Comparison of ENCODE assay signal across 20 cellular contexts in the genomic region with DNA sequence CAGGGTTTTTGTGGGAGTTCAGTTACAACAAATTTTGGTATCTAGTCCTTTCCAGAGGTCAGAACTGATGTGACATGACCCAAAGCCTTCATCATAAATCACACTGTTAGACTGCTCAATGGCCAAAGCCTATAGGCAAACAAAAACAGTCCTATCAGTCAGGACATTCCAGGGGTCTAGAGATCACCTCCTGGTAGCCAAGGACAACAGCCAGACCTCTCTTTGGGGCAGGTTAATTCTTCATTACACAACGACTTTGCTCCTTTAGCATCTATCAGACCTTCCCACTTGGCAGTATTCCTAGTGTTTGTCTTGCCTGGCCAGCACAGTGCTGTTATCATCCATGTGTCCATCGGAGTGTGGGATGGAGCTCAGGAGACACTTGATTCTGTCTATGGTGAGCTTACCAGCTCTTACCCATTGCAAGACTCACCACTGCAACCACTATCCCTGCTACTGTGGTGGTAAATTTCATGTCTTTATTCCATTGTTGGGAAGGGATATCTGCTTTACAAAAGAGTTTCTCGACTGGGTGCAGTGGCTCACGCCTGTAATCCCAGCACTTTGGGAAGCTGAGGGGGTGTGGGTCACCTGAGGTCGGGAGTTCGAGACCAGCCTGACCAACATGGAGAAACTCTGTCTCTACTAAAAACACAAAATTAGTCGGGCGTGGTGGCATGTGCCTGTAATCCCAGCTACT.
"Had no signal": no experiment of that assay in that cellular context is flagged by ENCODE, and none has a peak within 500 bp of the region (broad histone marks: within the 10 kb centered on the region; RNA-seq: fewer than 3 reads in every experiment).

No MANE protein-coding gene starts in this region.

- FAIRE-seq: keratinocyte had no signal

- ATAC-seq: activated CD4-positive, alpha-beta T cell treated with anti-CD3 and anti-CD28 coated beads for 36 hours; activated naive CD4-positive, alpha-beta T cell treated with anti-CD3 and anti-CD28 coated beads, Interleukin-2, amount 50 U/mL, for 72 hours; activated T-helper 17 cell treated with anti-CD3 and anti-CD28 coated beads, Interleukin-2, amount 50 U/mL, for 72 hours; gastroesophageal sphincter; left colon; naive thymus-derived CD4-positive, alpha-beta T cell; upper lobe of right lung had no signal

- H3K27ac Mint-ChIP-seq: activated B cell treated with CpG ODN at 0.5 μM for 24 hours; activated CD4-positive, alpha-beta T cell treated with anti-CD3 and anti-CD28 coated beads for 36 hours; activated naive CD4-positive, alpha-beta T cell treated with anti-CD3 and anti-CD28 coated beads, Interleukin-2, amount 50 U/mL, for 72 hours; activated T-helper 17 cell treated with anti-CD3 and anti-CD28 coated beads, Interleukin-2, amount 50 U/mL, for 72 hours had no signal

- H3K4me1 Mint-ChIP-seq: activated B cell treated with CpG ODN at 0.5 μM for 24 hours; activated T-helper 17 cell treated with anti-CD3 and anti-CD28 coated beads, Interleukin-2, amount 50 U/mL, for 72 hours had no signal

- H3K36me3 ChIP-seq: breast epithelium, gastroesophageal sphincter, thoracic aorta, upper lobe of right lung had no signal

- H3K9me3 ChIP-seq: breast epithelium, gastroesophageal sphincter, thoracic aorta, upper lobe of right lung had no signal

- H3K27ac ChIP-seq: breast epithelium, coronary artery, gastroesophageal sphincter, thoracic aorta, upper lobe of right lung had no signal

- H3K27me3 ChIP-seq: breast epithelium, gastroesophageal sphincter, upper lobe of right lung had no signal

- H3K4me3 Mint-ChIP-seq: activated B cell treated with CpG ODN at 0.5 μM for 24 hours; activated CD4-positive, alpha-beta T cell treated with anti-CD3 and anti-CD28 coated beads for 36 hours; activated T-helper 17 cell treated with anti-CD3 and anti-CD28 coated beads, Interleukin-2, amount 50 U/mL, for 72 hours had no signal

- H3K4me3 ChIP-seq: breast epithelium, coronary artery, gastroesophageal sphincter, lung, thoracic aorta, upper lobe of right lung had no signal

- H3K27me3 Mint-ChIP-seq: activated B cell treated with CpG ODN at 0.5 μM for 24 hours; central memory CD8-positive, alpha-beta T cell; naive thymus-derived CD4-positive, alpha-beta T cell had no signal

- DNase-seq: activated B cell treated with CpG ODN at 0.5 μM for 24 hours; activated CD4-positive, alpha-beta T cell treated with anti-CD3 and anti-CD28 coated beads for 36 hours; activated CD4-positive, alpha-beta T cell treated with anti-CD3 and anti-CD28 coated beads, Interleukin-2, amount 50 U/mL, for 4 hours; activated T-cell treated with anti-CD3 and anti-CD28 coated beads, Interleukin-2, amount 50 U/mL, for 1 hour; amniotic stem cell; naive thymus-derived CD4-positive, alpha-beta T cell; stimulated activated CD4-positive, alpha-beta T cell treated with anti-CD3 and anti-CD28 coated beads, Interleukin-4, amount 100 ng/mL, for 24 hours; stimulated activated naive CD4-positive, alpha-beta T cell treated with Interleukin-2 at 50 U/mL for 16 hours; T-helper 9 cell; upper lobe of right lung had no signal

- H3K9me3 Mint-ChIP-seq: activated B cell treated with CpG ODN at 0.5 μM for 24 hours; activated naive CD4-positive, alpha-beta T cell treated with anti-CD3 and anti-CD28 coated beads, Interleukin-2, amount 50 U/mL, for 72 hours; activated T-helper 17 cell treated with anti-CD3 and anti-CD28 coated beads, Interleukin-2, amount 50 U/mL, for 72 hours; central memory CD8-positive, alpha-beta T cell; naive thymus-derived CD4-positive, alpha-beta T cell had no signal

- H3K4me1 ChIP-seq: breast epithelium, gastroesophageal sphincter, upper lobe of right lung had no signal

- H3K36me3 Mint-ChIP-seq: activated naive CD4-positive, alpha-beta T cell treated with anti-CD3 and anti-CD28 coated beads, Interleukin-2, amount 50 U/mL, for 72 hours had no signal
